12 cellular contexts compared by ENCODE assay signal in genomic region chr13:45683701-45684100, GRCh38. TPM values are rescaled to one million over a fixed set of nuclear protein-coding genes. Genes with fewer than 3 reads are reported as not detected.
DNase-seq lines count a peak whose midpoint lies in the region; ATAC-seq and TF ChIP-seq lines count a peak whose summit lies in the region.
"Had no signal": no experiment of that assay in that cellular context is flagged by ENCODE, and none has a peak within 500 bp of the region (broad histone marks: within the 10 kb centered on the region; RNA-seq: fewer than 3 reads in every experiment).

No MANE protein-coding gene starts in this region.

- H3K36me3 ChIP-seq in BJ (ENCODE audit: control insufficient read depth, insufficient read depth, low read length) (no peaks in the 10 kb centered on the region), kidney epithelial cell (ENCODE audit: control insufficient read depth, insufficient read depth, low read length) (no peaks in the 10 kb centered on the region), suprapubic skin (no peaks in the 10 kb centered on the region)
- H3K36me3 ChIP-seq: gastroesophageal sphincter had no signal

- no peaks in the 10 kb centered on the region for H3K4me1 ChIP-seq in suprapubic skin
- H3K4me1 ChIP-seq: gastroesophageal sphincter had no signal

- peak; percentile 20; the same call in 1 of the 2 replicates for TF ChIP-seq CTCF in BJ (IDR thresholded peaks at IDR 0.05; ENCODE audit: insufficient read depth, low read depth, low read length)
- TF ChIP-seq CTCF in GM13977 (IDR thresholded peaks at IDR 0.05; ENCODE audit: extremely low read depth, insufficient read depth, missing control alignments): peak; percentile 27
- TF ChIP-seq CTCF in kidney epithelial cell (IDR thresholded peaks at IDR 0.05; ENCODE audit: insufficient read depth, low read length, poor library complexity, severe bottlenecking): peak; percentile 21
- TF ChIP-seq CTCF in suprapubic skin (IDR thresholded peaks at IDR 0.05): no peak

- H3K4me3 ChIP-seq in BJ (ENCODE audit: low read depth, low read length): no peak overlapping the region
- H3K4me3 ChIP-seq in kidney epithelial cell (ENCODE audit: low read depth, low read length): no peak overlapping the region
- H3K4me3 ChIP-seq in suprapubic skin: no peak overlapping the region
- H3K4me3 ChIP-seq: gastroesophageal sphincter had no signal

- H3K27me3 ChIP-seq in BJ (ENCODE audit: control insufficient read depth, insufficient read depth, low read length) (peaks cover 3% of the 10 kb centered on the region), kidney epithelial cell (ENCODE audit: control insufficient read depth, insufficient read depth, low read length) (no peaks in the 10 kb centered on the region), suprapubic skin (no peaks in the 10 kb centered on the region)

- DNase-seq in BJ (ENCODE audit: low read depth) (no peak), GM13977 (ENCODE audit: low spot score) (no peak), SK-N-DZ (ENCODE audit: low spot score) (peak; percentile 38), kidney epithelial cell (ENCODE audit: low read depth) (no peak), suprapubic skin (ENCODE audit: low spot score in 2 of 2) (no peak), DMS53 treated with DMSO at 0.1 percent for 48 hours (lab: John Stamatoyannopoulos, UW; ENCODE audit: unreplicated experiment) (no peak), amygdala (lab: John Stamatoyannopoulos, UW) (no peak)
- DNase-seq: activated naive CD4-positive, alpha-beta T cell treated with Interleukin-2 at 50 U/mL for 16 hours; AML-193; HCEC 1CT had no signal

- WGBS in suprapubic skin: 67% methylated on average over 3 of the region's 3 CpGs

- TF ChIP-seq POLR2A in suprapubic skin (IDR thresholded peaks at IDR 0.05): no peak

- no peak overlapping the region for H3K27ac ChIP-seq in suprapubic skin
- H3K27ac ChIP-seq: gastroesophageal sphincter had no signal

- POLR2A ChIA-PET in BJ (lab: Charles Lee): no interaction called here

- in situ Hi-C loops in GM13977 (cut with MboI; ENCODE audit: low pct_unique_long_range_greater_than_20kb, low sequenced_read_pairs, unreplicated experiment): no loop called here

- no peak for TF ChIP-seq EP300 in suprapubic skin (IDR thresholded peaks at IDR 0.05)

- H3K9me3 ChIP-seq in suprapubic skin: no peaks in the 10 kb centered on the region
- H3K9me3 ChIP-seq: gastroesophageal sphincter had no signal

- CTCF ChIA-PET in BJ (lab: Yijun Ruan, JAX): interaction anchor here (0.7 kb wide), 1 partner anchor 80 kb away, joined by 3 read pairs; no protein-coding TSS in a partner anchor

- no peak for ATAC-seq in GM19324 (IDR thresholded peaks at IDR 0.05; ENCODE audit: low FRiP score, unreplicated experiment)
- ATAC-seq: gastroesophageal sphincter had no signal

RNA-seq across cellular contexts. Expression of gene CBY2, which starts 18.4 kb away (rescaled TPM):
- polyA plus RNA-seq in BJ (2011; rRNA removed): not detected in 2 replicates
- polyA minus RNA-seq in BJ (2011; rRNA and poly(A)+ RNA removed): not detected in 2 replicates
- polyA plus RNA-seq in SK-N-DZ (2014; cell fraction: cytosol; rRNA removed): not detected in 2 replicates
- not detected in 2 replicates for polyA plus RNA-seq in SK-N-DZ (2014; cell fraction: nucleus; rRNA removed)
- total RNA-seq in kidney epithelial cell: not detected in 2 replicates
- total RNA-seq in suprapubic skin: under 1 TPM in 1 of 4 donors, not detected in 3; 0.49 TPM
- total RNA-seq: gastroesophageal sphincter had no signal

Comparison
In these comparisons a context has a peak if more than half of its experiments do, and no peak if none do; other contexts are left out.
1. CTCF ChIP-seq: peak in BJ (single experiment), GM13977 (single experiment) and kidney epithelial cell (single experiment); none in suprapubic skin (0 of 2).